9 cellular contexts compared by ENCODE assay signal in genomic region chr2:106486551-106487382, GRCh38. TPM values are rescaled to one million over a fixed set of nuclear protein-coding genes. Genes with fewer than 3 reads are reported as not detected.
"Had no signal": no experiment of that assay in that cellular context is flagged by ENCODE, and none has a peak within 500 bp of the region (broad histone marks: within the 10 kb centered on the region; RNA-seq: fewer than 3 reads in every experiment).

Gene CD8B2, plus strand, starts transcription at chr2:106487364. Its CDS starts 63 bp downstream, at chr2:106487427.

RNA-seq across cellular contexts. Expression of gene CD8B2, which starts in this region (rescaled TPM):
- total RNA-seq: adrenal gland, astrocyte, bronchial epithelial cell, cerebellum, left ventricle myocardium superior, occipital lobe, right atrium auricular region, Right ventricle myocardium inferior, SK-MEL-5 had no signal
- polyA plus RNA-seq: adrenal gland had no signal
